In genomic region chr2:34492781-34493455, GRCh38 we compare ENCODE assay signal across 16 cellular contexts.
"Had no signal": no experiment of that assay in that cellular context is flagged by ENCODE, and none has a peak within 500 bp of the region (broad histone marks: within the 10 kb centered on the region; RNA-seq: fewer than 3 reads in every experiment).

No MANE protein-coding gene starts in this region.

- H3K27me3 ChIP-seq: sigmoid colon, spleen, stomach, testis had no signal

- ATAC-seq: activated CD4-positive, CD25-positive, alpha-beta regulatory T cell treated with anti-CD3 and anti-CD28 coated beads, Interleukin-2, amount 50 U/mL, for 24 hours; left cardiac atrium had no signal

- H3K4me3 ChIP-seq: lung, sigmoid colon, spleen, stomach, testis had no signal

- H3K27ac ChIP-seq: sigmoid colon, spleen, stomach, testis had no signal

- H3K4me1 ChIP-seq: sigmoid colon, spleen, stomach, testis had no signal

- H3K36me3 ChIP-seq: sigmoid colon, spleen, stomach had no signal

- DNase-seq: activated CD4-positive, alpha-beta T cell treated with anti-CD3 and anti-CD28 coated beads, Interleukin-2, amount 50 U/mL, for 4 hours; activated naive CD4-positive, alpha-beta T cell; activated naive CD8-positive, alpha-beta T cell treated with anti-CD3 and anti-CD28 coated beads, Interleukin-2, amount 10 ng/mL, durations not matched to agents 7 days and 5 days; activated T-cell treated with anti-CD3 and anti-CD28 coated beads for 4 hours; anterior cingulate cortex; cerebellar nuclear complex; effector memory CD4-positive, alpha-beta T cell; foreskin melanocyte; left cardiac atrium; sigmoid colon; spleen; stimulated activated CD4-positive, alpha-beta T cell treated with anti-CD3 and anti-CD28 coated beads, Interleukin-1b, Interleukin-23, amount 100 ng/mL, for 48 hours; stomach; testis had no signal

- H3K9me3 ChIP-seq: sigmoid colon, stomach, testis had no signal
